Comparison of ENCODE assay signal across 21 cellular contexts in genomic region chr16:88656291-88656980, GRCh38. TPM values are rescaled to one million over a fixed set of nuclear protein-coding genes. Genes with fewer than 3 reads are reported as not detected.
A peak's percentile ranks its signal among the peaks of the same experiment; 100 is the strongest.
DNase-seq lines count a peak whose midpoint lies in the region; ATAC-seq, FAIRE-seq and TF ChIP-seq lines count a peak whose summit lies in the region.
"Had no signal": no experiment of that assay in that cellular context is flagged by ENCODE, and none has a peak within 500 bp of the region (broad histone marks: within the 10 kb centered on the region; RNA-seq: fewer than 3 reads in every experiment).

No MANE protein-coding gene starts in this region.

- H3K27ac ChIP-seq in K562 (ENCODE audit: extremely low read depth, low read depth, low read length) = no peak overlapping the region

- intact Hi-C loops in K562 (cut with micrococcal nuclease) = no loop called here

- peak overlapping the region in 1 of 2 experiments; percentile 59; a peak in 1 of 4 replicates for H3K9ac ChIP-seq in K562 (ENCODE audit: insufficient read depth in 1 of 2, low read depth in 2 of 2, low read length in 2 of 2)

- H4K20me1 ChIP-seq in K562 (replicated peaks; ENCODE audit: control insufficient read depth, insufficient read depth, low read length) = peaks cover 10% of the 10 kb centered on the region; the same call in 1 of the 2 replicates

- no peaks in the 10 kb centered on the region for H3K9me3 Mint-ChIP-seq in stimulated activated naive CD8-positive, alpha-beta T cell treated with anti-CD3 and anti-CD28 coated beads, Interleukin-15, amount 100 ng/mL, for 72 hours
- no peaks in the 10 kb centered on the region for H3K9me3 Mint-ChIP-seq in progenitor cell of endocrine pancreas (ENCODE audit: low read depth)
- H3K9me3 Mint-ChIP-seq: CD4-positive, alpha-beta T cell had no signal

- H3K79me2 ChIP-seq in K562 (ENCODE audit: control insufficient read depth, insufficient read depth, low read length) = peaks cover 45% of the 10 kb centered on the region

- TF ChIP-seq RAD21 in K562 (CRISPR knock-in tag; conservative IDR thresholded peaks at IDR 0.05 in 1 of 2, IDR thresholded peaks at IDR 0.05 in 1 of 2) = no peak

- TF ChIP-seq EP300 in K562 (IDR thresholded peaks at IDR 0.05; ENCODE audit: low read length) = no peak

- peaks cover 17 to 92% of the 10 kb centered on the region in 2 experiments for H3K4me1 ChIP-seq in K562 (replicated peaks in 1 of 2; ENCODE audit: control insufficient read depth in 2 of 2, insufficient read depth in 2 of 2, low read length in 2 of 2)
- H3K4me1 ChIP-seq: BE2C had no signal

- no peak overlapping the region for H3K4me3 ChIP-seq in K562
- H3K4me3 ChIP-seq: A549 had no signal

- no peak overlapping the region for H3K4me3 Mint-ChIP-seq in stimulated activated naive CD8-positive, alpha-beta T cell treated with anti-CD3 and anti-CD28 coated beads, Interleukin-15, amount 100 ng/mL, for 72 hours
- no peak overlapping the region for H3K4me3 Mint-ChIP-seq in progenitor cell of endocrine pancreas (ENCODE audit: low read depth)
- H3K4me3 Mint-ChIP-seq: CD4-positive, alpha-beta T cell had no signal

- H3K4me2 ChIP-seq in K562 (ENCODE audit: insufficient read depth, low read length) = no peak overlapping the region
- H3K4me2 ChIP-seq: A549 had no signal

- no peaks in the 10 kb centered on the region for H3K9me3 ChIP-seq in K562 (replicated peaks; ENCODE audit: control insufficient read depth, insufficient read depth, low read depth, low read length)
- H3K9me3 ChIP-seq: A549, BE2C had no signal

- no peaks in the 10 kb centered on the region for H3K27me3 ChIP-seq in K562 (ENCODE audit: control insufficient read depth in 2 of 2, insufficient read depth in 2 of 2, low read length in 2 of 2)
- H3K27me3 ChIP-seq: BE2C had no signal

- H2AFZ ChIP-seq in K562 (ENCODE audit: low read depth, low read length) = no peak overlapping the region

- in situ Hi-C loops in K562 (cut with MboI) = no loop called here

- H3K27ac Mint-ChIP-seq in stimulated activated naive CD8-positive, alpha-beta T cell treated with anti-CD3 and anti-CD28 coated beads, Interleukin-15, amount 100 ng/mL, for 72 hours = peak overlapping the region; percentile 57 to 67
- no peak overlapping the region for H3K27ac Mint-ChIP-seq in progenitor cell of endocrine pancreas
- H3K27ac Mint-ChIP-seq: CD4-positive, alpha-beta T cell had no signal

- no TSS peak for BruUV-seq in K562 (replicated peaks; lab: Mats Ljungman, UMichigan)

- peaks cover 9% of the 10 kb centered on the region for H3K36me3 Mint-ChIP-seq in progenitor cell of endocrine pancreas (ENCODE audit: insufficient read depth)

- no peak for TF ChIP-seq POLR2A in K562 (conservative IDR thresholded peaks at IDR 0.05)

- H3K4me1 Mint-ChIP-seq in stimulated activated naive CD8-positive, alpha-beta T cell treated with anti-CD3 and anti-CD28 coated beads, Interleukin-15, amount 100 ng/mL, for 72 hours = peaks cover 22% of the 10 kb centered on the region
- peaks cover 2% of the 10 kb centered on the region for H3K4me1 Mint-ChIP-seq in progenitor cell of endocrine pancreas (ENCODE audit: low read depth)

- TF ChIP-seq CTCF in K562 (IDR thresholded peaks at IDR 0.05 in 2 of 3, conservative IDR thresholded peaks at IDR 0.05 in 1 of 3; ENCODE audit: insufficient read depth in 2 of 3, low read depth in 1 of 3, low read length in 3 of 3) (no peak), progenitor cell of endocrine pancreas (IDR thresholded peaks at IDR 0.05; ENCODE audit: unreplicated experiment) (no peak)

- WGBS in K562 (ENCODE audit: insufficient coverage, low coverage, missing lambda C conversion rate) = 86% methylated on average over 24 of the region's 25 CpGs

- no peaks in the 10 kb centered on the region for H3K27me3 Mint-ChIP-seq in stimulated activated naive CD8-positive, alpha-beta T cell treated with anti-CD3 and anti-CD28 coated beads, Interleukin-15, amount 100 ng/mL, for 72 hours
- H3K27me3 Mint-ChIP-seq in progenitor cell of endocrine pancreas = no peaks in the 10 kb centered on the region
- H3K27me3 Mint-ChIP-seq: CD4-positive, alpha-beta T cell had no signal

- H3K36me3 ChIP-seq in K562 (ENCODE audit: control insufficient read depth, insufficient read depth, low read length) = peaks cover 86% of the 10 kb centered on the region; the same call in 2 of the 3 replicates

- POLR2A ChIA-PET in K562 (lab: Yijun Ruan, JAX) = interaction anchor here (0.6 to 1.3 kb wide), 4 partner anchors 17 to 115 kb away, joined by 3 to 4 read pairs (median 3); no protein-coding TSS in a partner anchor

- no peaks in the 10 kb centered on the region for H3K9me1 ChIP-seq in K562 (ENCODE audit: control insufficient read depth, insufficient read depth, low read length)

- no peak for FAIRE-seq in K562 (lab: Jason Lieb, UNC)
- FAIRE-seq: A549 had no signal

- CTCF ChIA-PET in K562 (lab: Yijun Ruan, JAX; ENCODE audit: low intra/inter-chr PET ratio) = no interaction called here

- no peak for ATAC-seq in stimulated activated naive CD8-positive, alpha-beta T cell treated with anti-CD3 and anti-CD28 coated beads, Interleukin-15, amount 100 ng/mL, for 72 hours
- no peak for ATAC-seq in stimulated activated naive CD8-positive, alpha-beta T cell treated with anti-CD3 and anti-CD28 coated beads, Interleukin-15, Interleukin-2, amounts not matched to agents 100 U/mL and 50 U/mL, for 24 hours
- no peak for ATAC-seq in K562
- ATAC-seq: A549 had no signal

- DNase-seq in stimulated activated naive CD8-positive, alpha-beta T cell treated with anti-CD3 and anti-CD28 coated beads, Interleukin-15, amount 100 ng/mL, for 72 hours = no peak
- no peak for DNase-seq in stimulated activated naive CD8-positive, alpha-beta T cell treated with anti-CD3 and anti-CD28 coated beads, Interleukin-15, Interleukin-2, amounts not matched to agents 100 U/mL and 50 U/mL, for 24 hours
- DNase-seq in K562 (ENCODE audit: extremely low read depth in 1 of 4, low spot score in 3 of 4) = no peak
- DNase-seq in AML-193 (lab: John Stamatoyannopoulos, UW) = no peak
- no peak for DNase-seq in progenitor cell of endocrine pancreas (ENCODE audit: low spot score, unreplicated experiment)
- DNase-seq: BE2C; CD4-positive, alpha-beta T cell; COR-L47; DMS79; MM.1S; NCI-H1048; NCI-H1417 treated with DMSO at 0.1 percent for 48 hours; NCI-H187 treated with DMSO at 0.1 percent for 48 hours; NCI-H2107; NCI-H446 treated with DMSO at 0.1 percent for 48 hours; NCI-H526 treated with DMSO at 0.1 percent for 48 hours; OCI-M1; Right ventricle myocardium superior had no signal

RNA-seq across cellular contexts. Expression of gene CYBA, which starts 5.6 kb away (rescaled TPM):
- total RNA-seq in K562 (2011; cell fraction: chromatin; rRNA removed; ENCODE audit: low replicate concordance) = 136 and 579 TPM in 2 replicates
- 819 and 943 TPM in 2 replicates for total RNA-seq in K562 (2011; cell fraction: nucleolus; rRNA removed)
- 427 and 435 TPM in 2 replicates for total RNA-seq in K562 (2011; cell fraction: nucleoplasm; rRNA removed)
- total RNA-seq in K562 (2014; rRNA removed) = 683 and 757 TPM in 2 replicates
- total RNA-seq in K562 (2014; rRNA removed; fragmentation: Illumina TruSeq; extraction: Trizol) = 44.5 and 72.5 TPM in 2 replicates
- total RNA-seq in K562 (2015; rRNA removed; fragmentation: Illumina TruSeq; extraction: Trizol) = 196 and 239 TPM in 2 replicates
- total RNA-seq in K562 (2021) = 384 and 422 TPM in 2 replicates
- 93.0 and 157 TPM in 2 replicates for polyA plus RNA-seq in K562 (2011; rRNA removed)
- 366 and 963 TPM in 2 replicates for polyA plus RNA-seq in K562 (2011; cell fraction: cytosol; rRNA removed)
- polyA plus RNA-seq in K562 (2011; cell fraction: nucleus; rRNA removed) = 349 and 566 TPM in 2 replicates
- polyA plus RNA-seq in K562 (2012) = 346 and 377 TPM in 2 replicates
- 63.5 and 240 TPM in 2 replicates for polyA plus RNA-seq in K562 (2014; fragmentation: Illumina TruSeq; extraction: Trizol)
- polyA plus RNA-seq in K562 (2014; fragmentation: Nextera tagmentation; extraction: Ambion mirVana) = under 1 TPM; 0.34 to 0.45 TPM
- 519 and 579 TPM in 2 replicates for polyA plus RNA-seq in K562 (2014; rRNA removed)
- polyA minus RNA-seq in K562 (2011; rRNA and poly(A)+ RNA removed) = 40.1 and 80.4 TPM in 2 replicates
- polyA minus RNA-seq in K562 (2011; cell fraction: cytosol; rRNA and poly(A)+ RNA removed) = 249 and 254 TPM in 2 replicates
- 78.6 and 83.5 TPM in 2 replicates for polyA minus RNA-seq in K562 (2011; cell fraction: nucleus; rRNA and poly(A)+ RNA removed)
- total RNA-seq in progenitor cell of endocrine pancreas = 111 and 112 TPM in 2 replicates
- total RNA-seq: H4 had no signal

RNA-seq across cellular contexts. Expression of gene MVD, which starts 6.5 kb away (rescaled TPM):
- total RNA-seq in K562 (2011; cell fraction: chromatin; rRNA removed; ENCODE audit: low replicate concordance) = 321 and 787 TPM in 2 replicates
- 569 and 688 TPM in 2 replicates for total RNA-seq in K562 (2011; cell fraction: nucleolus; rRNA removed)
- 436 and 479 TPM in 2 replicates for total RNA-seq in K562 (2011; cell fraction: nucleoplasm; rRNA removed)
- total RNA-seq in K562 (2014; rRNA removed) (89.2 and 121 TPM in 2 replicates), K562 (2014; rRNA removed; fragmentation: Illumina TruSeq; extraction: Trizol) (17.6 and 26.6 TPM in 2 replicates), K562 (2015; rRNA removed; fragmentation: Illumina TruSeq; extraction: Trizol) (45.3 and 45.5 TPM in 2 replicates), K562 (2021) (126 and 141 TPM in 2 replicates), progenitor cell of endocrine pancreas (78.1 and 78.5 TPM in 2 replicates)
- polyA plus RNA-seq in K562 (2011; rRNA removed) (53.9 and 168 TPM in 2 replicates), K562 (2014; fragmentation: Illumina TruSeq; extraction: Trizol) (32.9 and 65.4 TPM in 2 replicates), K562 (2014; fragmentation: Nextera tagmentation; extraction: Ambion mirVana) (10 to 100 TPM; 12.2 to 15.4 TPM), K562 (2014; rRNA removed) (65.6 and 82.5 TPM in 2 replicates)
- polyA plus RNA-seq in K562 (2011; cell fraction: cytosol; rRNA removed) = 114 and 126 TPM in 2 replicates
- polyA plus RNA-seq in K562 (2011; cell fraction: nucleus; rRNA removed) = 587 and 718 TPM in 2 replicates
- polyA plus RNA-seq in K562 (2012) = 111 and 112 TPM in 2 replicates
- 19.0 and 22.9 TPM in 2 replicates for polyA minus RNA-seq in K562 (2011; rRNA and poly(A)+ RNA removed)
- 57.7 and 136 TPM in 2 replicates for polyA minus RNA-seq in K562 (2011; cell fraction: cytosol; rRNA and poly(A)+ RNA removed)
- polyA minus RNA-seq in K562 (2011; cell fraction: nucleus; rRNA and poly(A)+ RNA removed) = 78.2 and 151 TPM in 2 replicates

RNA-seq across cellular contexts. Expression of gene IL17C, which starts 18.1 kb away (rescaled TPM):
- not detected in 2 replicates for total RNA-seq in K562 (2011; cell fraction: chromatin; rRNA removed; ENCODE audit: low replicate concordance)
- total RNA-seq in K562 (2011; cell fraction: nucleolus; rRNA removed) = not detected in 2 replicates
- total RNA-seq in K562 (2011; cell fraction: nucleoplasm; rRNA removed) = not detected in 2 replicates
- total RNA-seq in K562 (2014; rRNA removed) (not detected in 2 replicates), K562 (2014; rRNA removed; fragmentation: Illumina TruSeq; extraction: Trizol) (not detected in 2 replicates), K562 (2015; rRNA removed; fragmentation: Illumina TruSeq; extraction: Trizol) (not detected in 2 replicates), K562 (2021) (not detected in 2 replicates), progenitor cell of endocrine pancreas (0.29 TPM in 2 replicates)
- polyA plus RNA-seq in K562 (2011; rRNA removed) (not detected in 2 replicates), K562 (2014; fragmentation: Illumina TruSeq; extraction: Trizol) (not detected in 2 replicates), K562 (2014; fragmentation: Nextera tagmentation; extraction: Ambion mirVana) (not detected), K562 (2014; rRNA removed) (not detected in 2 replicates)
- polyA plus RNA-seq in K562 (2011; cell fraction: cytosol; rRNA removed) = not detected in 2 replicates
- polyA plus RNA-seq in K562 (2011; cell fraction: nucleus; rRNA removed) = 0.21 TPM in 1 of 2 replicates, not detected in the other
- not detected in 2 replicates for polyA plus RNA-seq in K562 (2012)
- not detected in 2 replicates for polyA minus RNA-seq in K562 (2011; rRNA and poly(A)+ RNA removed)
- polyA minus RNA-seq in K562 (2011; cell fraction: cytosol; rRNA and poly(A)+ RNA removed) = not detected in 2 replicates
- polyA minus RNA-seq in K562 (2011; cell fraction: nucleus; rRNA and poly(A)+ RNA removed) = not detected in 2 replicates
- total RNA-seq: H4, Right ventricle myocardium superior, SK-MEL-5 had no signal
- polyA plus RNA-seq: A549 had no signal

RNA-seq across cellular contexts. Expression of gene SNAI3, which starts 29.9 kb away (rescaled TPM):
- 0.79 and 2.9 TPM in 2 replicates for total RNA-seq in K562 (2011; cell fraction: chromatin; rRNA removed; ENCODE audit: low replicate concordance)
- total RNA-seq in K562 (2011; cell fraction: nucleolus; rRNA removed) = 3.2 and 3.7 TPM in 2 replicates
- total RNA-seq in K562 (2011; cell fraction: nucleoplasm; rRNA removed) = 0.95 and 1.1 TPM in 2 replicates
- total RNA-seq in K562 (2014; rRNA removed) = 2.7 and 4.1 TPM in 2 replicates
- 0.15 and 0.19 TPM in 2 replicates for total RNA-seq in K562 (2014; rRNA removed; fragmentation: Illumina TruSeq; extraction: Trizol)
- total RNA-seq in K562 (2015; rRNA removed; fragmentation: Illumina TruSeq; extraction: Trizol) = 0.72 and 0.87 TPM in 2 replicates
- 2.5 and 3.1 TPM in 2 replicates for total RNA-seq in K562 (2021)
- polyA plus RNA-seq in K562 (2011; rRNA removed) = 0.88 and 3.0 TPM in 2 replicates
- polyA plus RNA-seq in K562 (2011; cell fraction: cytosol; rRNA removed) = 3.2 and 5.5 TPM in 2 replicates
- 2.9 and 3.8 TPM in 2 replicates for polyA plus RNA-seq in K562 (2011; cell fraction: nucleus; rRNA removed)
- polyA plus RNA-seq in K562 (2012) = 0.95 and 1.2 TPM in 2 replicates
- polyA plus RNA-seq in K562 (2014; fragmentation: Illumina TruSeq; extraction: Trizol) = 0.70 and 1.9 TPM in 2 replicates
- under 1 TPM in 1 of 2 experiments, not detected in 1; 0.04 TPM for polyA plus RNA-seq in K562 (2014; fragmentation: Nextera tagmentation; extraction: Ambion mirVana)
- 1.5 and 2.1 TPM in 2 replicates for polyA plus RNA-seq in K562 (2014; rRNA removed)
- 0.42 and 0.87 TPM in 2 replicates for polyA minus RNA-seq in K562 (2011; rRNA and poly(A)+ RNA removed)
- 1.9 and 3.5 TPM in 2 replicates for polyA minus RNA-seq in K562 (2011; cell fraction: cytosol; rRNA and poly(A)+ RNA removed)
- polyA minus RNA-seq in K562 (2011; cell fraction: nucleus; rRNA and poly(A)+ RNA removed) = 1.5 and 2.3 TPM in 2 replicates
- total RNA-seq in progenitor cell of endocrine pancreas = 1.2 and 1.9 TPM in 2 replicates
- total RNA-seq: SK-MEL-5 had no signal
- polyA plus RNA-seq: A549 had no signal

RNA-seq across cellular contexts. Expression of gene RNF166, which starts 49.8 kb away (rescaled TPM):
- total RNA-seq in K562 (2011; cell fraction: chromatin; rRNA removed; ENCODE audit: low replicate concordance) = 58.8 and 182 TPM in 2 replicates
- total RNA-seq in K562 (2011; cell fraction: nucleolus; rRNA removed) = 89.5 and 92.7 TPM in 2 replicates
- total RNA-seq in K562 (2011; cell fraction: nucleoplasm; rRNA removed) = 60.1 and 64.4 TPM in 2 replicates
- total RNA-seq in K562 (2014; rRNA removed) = 46.9 and 61.6 TPM in 2 replicates
- 6.1 and 7.3 TPM in 2 replicates for total RNA-seq in K562 (2014; rRNA removed; fragmentation: Illumina TruSeq; extraction: Trizol)
- total RNA-seq in K562 (2015; rRNA removed; fragmentation: Illumina TruSeq; extraction: Trizol) = 19.5 and 22.3 TPM in 2 replicates
- total RNA-seq in K562 (2021) = 60.3 and 61.2 TPM in 2 replicates
- 26.5 and 37.4 TPM in 2 replicates for polyA plus RNA-seq in K562 (2011; rRNA removed)
- polyA plus RNA-seq in K562 (2011; cell fraction: cytosol; rRNA removed) = 37.8 and 90.9 TPM in 2 replicates
- 118 and 185 TPM in 2 replicates for polyA plus RNA-seq in K562 (2011; cell fraction: nucleus; rRNA removed)
- 23.8 and 39.8 TPM in 2 replicates for polyA plus RNA-seq in K562 (2012)
- polyA plus RNA-seq in K562 (2014; fragmentation: Illumina TruSeq; extraction: Trizol) = 12.7 and 27.9 TPM in 2 replicates
- under 1 TPM; 0.56 to 0.96 TPM for polyA plus RNA-seq in K562 (2014; fragmentation: Nextera tagmentation; extraction: Ambion mirVana)
- polyA plus RNA-seq in K562 (2014; rRNA removed) = 59.4 and 65.6 TPM in 2 replicates
- polyA minus RNA-seq in K562 (2011; rRNA and poly(A)+ RNA removed) = 7.0 and 12.0 TPM in 2 replicates
- 41.2 and 44.5 TPM in 2 replicates for polyA minus RNA-seq in K562 (2011; cell fraction: cytosol; rRNA and poly(A)+ RNA removed)
- polyA minus RNA-seq in K562 (2011; cell fraction: nucleus; rRNA and poly(A)+ RNA removed) = 33.4 and 39.2 TPM in 2 replicates
- total RNA-seq in progenitor cell of endocrine pancreas = 19.4 and 21.5 TPM in 2 replicates
